In the genomic region with DNA sequence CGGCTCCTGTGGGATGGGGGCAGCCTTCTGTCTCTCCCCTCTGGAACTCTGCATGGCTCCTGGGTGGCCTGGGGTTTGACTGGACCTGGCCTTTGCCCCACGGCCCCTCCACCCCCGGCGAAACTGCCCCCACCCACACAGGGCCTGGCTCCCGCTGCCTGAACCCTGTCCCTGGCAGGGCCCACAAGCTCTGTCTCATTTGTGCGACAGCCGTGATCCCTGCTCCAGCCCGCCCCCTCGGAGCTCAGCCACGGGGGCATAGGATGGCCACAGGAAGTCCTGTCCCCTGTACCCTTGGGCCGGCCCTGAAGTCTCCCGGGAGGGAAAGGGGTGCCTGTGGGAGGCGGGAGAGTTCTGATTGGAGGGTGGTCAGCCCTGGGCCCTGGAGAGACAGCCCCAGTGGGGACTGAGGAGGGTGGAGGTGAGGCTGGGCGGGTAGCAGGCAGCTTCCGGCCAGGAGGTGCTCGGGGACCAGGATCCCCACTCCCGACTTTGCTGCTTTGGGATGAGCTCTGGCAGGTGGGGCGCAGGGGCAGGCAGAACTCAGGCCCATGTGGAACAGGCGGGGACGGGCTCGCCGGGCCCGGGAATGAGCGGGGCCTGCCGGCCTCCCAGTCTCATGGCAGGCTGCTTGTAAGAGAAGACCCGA, we compare ENCODE assay signal across 1 cellular context.
TF ChIP-seq lines count a peak whose summit lies in the region.

No MANE protein-coding gene starts in this region.

TF ChIP-seq in HepG2, 621 proteins besides CTCF, POLR2A, EP300 and RAD21 (continued from another document and continues in another):
- TF ChIP-seq, protein P1, sequence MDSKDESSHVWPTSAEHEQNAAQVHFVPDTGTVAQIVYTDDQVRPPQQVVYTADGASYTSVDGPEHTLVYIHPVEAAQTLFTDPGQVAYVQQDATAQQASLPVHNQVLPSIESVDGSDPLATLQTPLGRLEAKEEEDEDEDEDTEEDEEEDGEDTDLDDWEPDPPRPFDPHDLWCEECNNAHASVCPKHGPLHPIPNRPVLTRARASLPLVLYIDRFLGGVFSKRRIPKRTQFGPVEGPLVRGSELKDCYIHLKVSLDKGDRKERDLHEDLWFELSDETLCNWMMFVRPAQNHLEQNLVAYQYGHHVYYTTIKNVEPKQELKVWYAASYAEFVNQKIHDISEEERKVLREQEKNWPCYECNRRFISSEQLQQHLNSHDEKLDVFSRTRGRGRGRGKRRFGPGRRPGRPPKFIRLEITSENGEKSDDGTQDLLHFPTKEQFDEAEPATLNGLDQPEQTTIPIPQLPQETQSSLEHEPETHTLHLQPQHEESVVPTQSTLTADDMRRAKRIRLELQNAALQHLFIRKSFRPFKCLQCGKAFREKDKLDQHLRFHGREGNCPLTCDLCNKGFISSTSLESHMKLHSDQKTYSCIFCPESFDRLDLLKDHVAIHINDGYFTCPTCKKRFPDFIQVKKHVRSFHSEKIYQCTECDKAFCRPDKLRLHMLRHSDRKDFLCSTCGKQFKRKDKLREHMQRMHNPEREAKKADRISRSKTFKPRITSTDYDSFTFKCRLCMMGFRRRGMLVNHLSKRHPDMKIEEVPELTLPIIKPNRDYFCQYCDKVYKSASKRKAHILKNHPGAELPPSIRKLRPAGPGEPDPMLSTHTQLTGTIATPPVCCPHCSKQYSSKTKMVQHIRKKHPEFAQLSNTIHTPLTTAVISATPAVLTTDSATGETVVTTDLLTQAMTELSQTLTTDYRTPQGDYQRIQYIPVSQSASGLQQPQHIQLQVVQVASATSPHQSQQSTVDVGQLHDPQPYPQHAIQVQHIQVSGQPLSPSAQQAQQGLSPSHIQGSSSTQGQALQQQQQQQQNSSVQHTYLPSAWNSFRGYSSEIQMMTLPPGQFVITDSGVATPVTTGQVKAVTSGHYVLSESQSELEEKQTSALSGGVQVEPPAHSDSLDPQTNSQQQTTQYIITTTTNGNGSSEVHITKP (CRISPR knock-in tag; IDR thresholded peaks at IDR 0.05; ENCODE audit: low read depth), result peak; percentile 68; the same call in 1 of the 2 replicates
- TF ChIP-seq SRY (CRISPR knock-in tag; IDR thresholded peaks at IDR 0.05) (no peak), FOXC1 (CRISPR knock-in tag; IDR thresholded peaks at IDR 0.05; ENCODE audit: borderline replicate concordance) (0 out of 2 replicates have a peak, but pooled peaks have one; percentile 23), HNF4G (IDR thresholded peaks at IDR 0.05; ENCODE audit: borderline replicate concordance, low read depth, low read length) (peak; percentile 54; the same call in 1 of the 2 replicates), HNF4G (CRISPR knock-in tag; IDR thresholded peaks at IDR 0.05; ENCODE audit: borderline replicate concordance, low read depth) (peak; percentile 75), HOXA5 (CRISPR knock-in tag; IDR thresholded peaks at IDR 0.05) (peak; percentile 64; the same call in 1 of the 2 replicates), ZNF333 (CRISPR knock-in tag; IDR thresholded peaks at IDR 0.05; ENCODE audit: borderline replicate concordance) (no peak), ZMYM2 (CRISPR knock-in tag; IDR thresholded peaks at IDR 0.05) (peak; percentile 69), YY1 (IDR thresholded peaks at IDR 0.05; ENCODE audit: insufficient read depth, insufficient replicate concordance, low read depth, low read length) (peak; percentile 39), CBX5 (CRISPR knock-in tag; IDR thresholded peaks at IDR 0.05; ENCODE audit: borderline replicate concordance) (0 out of 2 replicates have a peak, but pooled peaks have one; percentile 12), CCAR2 (optimal IDR thresholded peaks at IDR 0.05; ENCODE audit: low read depth, low read length) (no peak), GFI1 (CRISPR knock-in tag; IDR thresholded peaks at IDR 0.05; ENCODE audit: borderline replicate concordance) (no peak), TCF12 (IDR thresholded peaks at IDR 0.05) (no peak), TCF12 (CRISPR knock-in tag; IDR thresholded peaks at IDR 0.05) (0 out of 2 replicates have a peak, but pooled peaks have one; percentile 54), TAF1 (CRISPR knock-in tag; IDR thresholded peaks at IDR 0.05) (peak; percentile 65; the same call in 1 of the 2 replicates), RBFOX2 (IDR thresholded peaks at IDR 0.05; ENCODE audit: low read depth, low read length) (peak; percentile 81), ZNF558 (CRISPR knock-in tag; IDR thresholded peaks at IDR 0.05; ENCODE audit: borderline replicate concordance) (no peak), BRD4 (CRISPR knock-in tag; IDR thresholded peaks at IDR 0.05) (peak; percentile 23; the same call in 1 of the 2 replicates), MEIS1 (CRISPR knock-in tag; IDR thresholded peaks at IDR 0.05; ENCODE audit: borderline replicate concordance) (0 out of 2 replicates have a peak, but pooled peaks have one; percentile 27), SP2 (CRISPR knock-in tag; IDR thresholded peaks at IDR 0.05) (peak; percentile 55; the same call in 1 of the 2 replicates)
- TF ChIP-seq, protein P2, sequence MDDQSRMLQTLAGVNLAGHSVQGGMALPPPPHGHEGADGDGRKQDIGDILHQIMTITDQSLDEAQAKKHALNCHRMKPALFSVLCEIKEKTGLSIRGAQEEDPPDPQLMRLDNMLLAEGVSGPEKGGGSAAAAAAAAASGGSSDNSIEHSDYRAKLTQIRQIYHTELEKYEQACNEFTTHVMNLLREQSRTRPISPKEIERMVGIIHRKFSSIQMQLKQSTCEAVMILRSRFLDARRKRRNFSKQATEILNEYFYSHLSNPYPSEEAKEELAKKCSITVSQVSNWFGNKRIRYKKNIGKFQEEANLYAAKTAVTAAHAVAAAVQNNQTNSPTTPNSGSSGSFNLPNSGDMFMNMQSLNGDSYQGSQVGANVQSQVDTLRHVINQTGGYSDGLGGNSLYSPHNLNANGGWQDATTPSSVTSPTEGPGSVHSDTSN (CRISPR knock-in tag; IDR thresholded peaks at IDR 0.05; ENCODE audit: borderline replicate concordance), result no peak
- TF ChIP-seq, protein P3, sequence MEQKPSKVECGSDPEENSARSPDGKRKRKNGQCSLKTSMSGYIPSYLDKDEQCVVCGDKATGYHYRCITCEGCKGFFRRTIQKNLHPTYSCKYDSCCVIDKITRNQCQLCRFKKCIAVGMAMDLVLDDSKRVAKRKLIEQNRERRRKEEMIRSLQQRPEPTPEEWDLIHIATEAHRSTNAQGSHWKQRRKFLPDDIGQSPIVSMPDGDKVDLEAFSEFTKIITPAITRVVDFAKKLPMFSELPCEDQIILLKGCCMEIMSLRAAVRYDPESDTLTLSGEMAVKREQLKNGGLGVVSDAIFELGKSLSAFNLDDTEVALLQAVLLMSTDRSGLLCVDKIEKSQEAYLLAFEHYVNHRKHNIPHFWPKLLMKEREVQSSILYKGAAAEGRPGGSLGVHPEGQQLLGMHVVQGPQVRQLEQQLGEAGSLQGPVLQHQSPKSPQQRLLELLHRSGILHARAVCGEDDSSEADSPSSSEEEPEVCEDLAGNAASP (CRISPR knock-in tag; IDR thresholded peaks at IDR 0.05; ENCODE audit: borderline replicate concordance), result no peak; the same call in 1 of the 2 replicates
- TF ChIP-seq, protein P4, sequence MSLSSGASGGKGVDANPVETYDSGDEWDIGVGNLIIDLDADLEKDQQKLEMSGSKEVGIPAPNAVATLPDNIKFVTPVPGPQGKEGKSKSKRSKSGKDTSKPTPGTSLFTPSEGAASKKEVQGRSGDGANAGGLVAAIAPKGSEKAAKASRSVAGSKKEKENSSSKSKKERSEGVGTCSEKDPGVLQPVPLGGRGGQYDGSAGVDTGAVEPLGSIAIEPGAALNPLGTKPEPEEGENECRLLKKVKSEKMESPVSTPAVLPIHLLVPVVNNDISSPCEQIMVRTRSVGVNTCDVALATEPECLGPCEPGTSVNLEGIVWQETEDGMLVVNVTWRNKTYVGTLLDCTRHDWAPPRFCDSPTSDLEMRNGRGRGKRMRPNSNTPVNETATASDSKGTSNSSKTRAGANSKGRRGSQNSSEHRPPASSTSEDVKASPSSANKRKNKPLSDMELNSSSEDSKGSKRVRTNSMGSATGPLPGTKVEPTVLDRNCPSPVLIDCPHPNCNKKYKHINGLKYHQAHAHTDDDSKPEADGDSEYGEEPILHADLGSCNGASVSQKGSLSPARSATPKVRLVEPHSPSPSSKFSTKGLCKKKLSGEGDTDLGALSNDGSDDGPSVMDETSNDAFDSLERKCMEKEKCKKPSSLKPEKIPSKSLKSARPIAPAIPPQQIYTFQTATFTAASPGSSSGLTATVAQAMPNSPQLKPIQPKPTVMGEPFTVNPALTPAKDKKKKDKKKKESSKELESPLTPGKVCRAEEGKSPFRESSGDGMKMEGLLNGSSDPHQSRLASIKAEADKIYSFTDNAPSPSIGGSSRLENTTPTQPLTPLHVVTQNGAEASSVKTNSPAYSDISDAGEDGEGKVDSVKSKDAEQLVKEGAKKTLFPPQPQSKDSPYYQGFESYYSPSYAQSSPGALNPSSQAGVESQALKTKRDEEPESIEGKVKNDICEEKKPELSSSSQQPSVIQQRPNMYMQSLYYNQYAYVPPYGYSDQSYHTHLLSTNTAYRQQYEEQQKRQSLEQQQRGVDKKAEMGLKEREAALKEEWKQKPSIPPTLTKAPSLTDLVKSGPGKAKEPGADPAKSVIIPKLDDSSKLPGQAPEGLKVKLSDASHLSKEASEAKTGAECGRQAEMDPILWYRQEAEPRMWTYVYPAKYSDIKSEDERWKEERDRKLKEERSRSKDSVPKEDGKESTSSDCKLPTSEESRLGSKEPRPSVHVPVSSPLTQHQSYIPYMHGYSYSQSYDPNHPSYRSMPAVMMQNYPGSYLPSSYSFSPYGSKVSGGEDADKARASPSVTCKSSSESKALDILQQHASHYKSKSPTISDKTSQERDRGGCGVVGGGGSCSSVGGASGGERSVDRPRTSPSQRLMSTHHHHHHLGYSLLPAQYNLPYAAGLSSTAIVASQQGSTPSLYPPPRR (CRISPR knock-in tag; IDR thresholded peaks at IDR 0.05; ENCODE audit: borderline replicate concordance), result peak; percentile 50; the same call in 1 of the 2 replicates
- TF ChIP-seq, protein P5, sequence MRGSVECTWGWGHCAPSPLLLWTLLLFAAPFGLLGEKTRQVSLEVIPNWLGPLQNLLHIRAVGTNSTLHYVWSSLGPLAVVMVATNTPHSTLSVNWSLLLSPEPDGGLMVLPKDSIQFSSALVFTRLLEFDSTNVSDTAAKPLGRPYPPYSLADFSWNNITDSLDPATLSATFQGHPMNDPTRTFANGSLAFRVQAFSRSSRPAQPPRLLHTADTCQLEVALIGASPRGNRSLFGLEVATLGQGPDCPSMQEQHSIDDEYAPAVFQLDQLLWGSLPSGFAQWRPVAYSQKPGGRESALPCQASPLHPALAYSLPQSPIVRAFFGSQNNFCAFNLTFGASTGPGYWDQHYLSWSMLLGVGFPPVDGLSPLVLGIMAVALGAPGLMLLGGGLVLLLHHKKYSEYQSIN (CRISPR knock-in tag; IDR thresholded peaks at IDR 0.05; ENCODE audit: borderline replicate concordance), result no peak
- TF ChIP-seq, protein P6, sequence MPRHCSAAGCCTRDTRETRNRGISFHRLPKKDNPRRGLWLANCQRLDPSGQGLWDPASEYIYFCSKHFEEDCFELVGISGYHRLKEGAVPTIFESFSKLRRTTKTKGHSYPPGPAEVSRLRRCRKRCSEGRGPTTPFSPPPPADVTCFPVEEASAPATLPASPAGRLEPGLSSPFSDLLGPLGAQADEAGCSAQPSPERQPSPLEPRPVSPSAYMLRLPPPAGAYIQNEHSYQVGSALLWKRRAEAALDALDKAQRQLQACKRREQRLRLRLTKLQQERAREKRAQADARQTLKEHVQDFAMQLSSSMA (CRISPR knock-in tag; IDR thresholded peaks at IDR 0.05), result 0 out of 2 replicates have a peak, but pooled peaks have one; percentile 80
- TF ChIP-seq, protein P7, sequence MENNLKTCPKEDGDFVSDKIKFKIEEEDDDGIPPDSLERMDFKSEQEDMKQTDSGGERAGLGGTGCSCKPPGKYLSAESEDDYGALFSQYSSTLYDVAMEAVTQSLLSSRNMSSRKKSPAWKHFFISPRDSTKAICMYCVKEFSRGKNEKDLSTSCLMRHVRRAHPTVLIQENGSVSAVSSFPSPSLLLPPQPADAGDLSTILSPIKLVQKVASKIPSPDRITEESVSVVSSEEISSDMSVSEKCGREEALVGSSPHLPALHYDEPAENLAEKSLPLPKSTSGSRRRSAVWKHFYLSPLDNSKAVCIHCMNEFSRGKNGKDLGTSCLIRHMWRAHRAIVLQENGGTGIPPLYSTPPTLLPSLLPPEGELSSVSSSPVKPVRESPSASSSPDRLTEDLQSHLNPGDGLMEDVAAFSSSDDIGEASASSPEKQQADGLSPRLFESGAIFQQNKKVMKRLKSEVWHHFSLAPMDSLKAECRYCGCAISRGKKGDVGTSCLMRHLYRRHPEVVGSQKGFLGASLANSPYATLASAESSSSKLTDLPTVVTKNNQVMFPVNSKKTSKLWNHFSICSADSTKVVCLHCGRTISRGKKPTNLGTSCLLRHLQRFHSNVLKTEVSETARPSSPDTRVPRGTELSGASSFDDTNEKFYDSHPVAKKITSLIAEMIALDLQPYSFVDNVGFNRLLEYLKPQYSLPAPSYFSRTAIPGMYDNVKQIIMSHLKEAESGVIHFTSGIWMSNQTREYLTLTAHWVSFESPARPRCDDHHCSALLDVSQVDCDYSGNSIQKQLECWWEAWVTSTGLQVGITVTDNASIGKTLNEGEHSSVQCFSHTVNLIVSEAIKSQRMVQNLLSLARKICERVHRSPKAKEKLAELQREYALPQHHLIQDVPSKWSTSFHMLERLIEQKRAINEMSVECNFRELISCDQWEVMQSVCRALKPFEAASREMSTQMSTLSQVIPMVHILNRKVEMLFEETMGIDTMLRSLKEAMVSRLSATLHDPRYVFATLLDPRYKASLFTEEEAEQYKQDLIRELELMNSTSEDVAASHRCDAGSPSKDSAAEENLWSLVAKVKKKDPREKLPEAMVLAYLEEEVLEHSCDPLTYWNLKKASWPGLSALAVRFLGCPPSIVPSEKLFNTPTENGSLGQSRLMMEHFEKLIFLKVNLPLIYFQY (CRISPR knock-in tag; IDR thresholded peaks at IDR 0.05; ENCODE audit: borderline replicate concordance), result peak; percentile 27; the same call in 1 of the 2 replicates
- TF ChIP-seq, protein P8, sequence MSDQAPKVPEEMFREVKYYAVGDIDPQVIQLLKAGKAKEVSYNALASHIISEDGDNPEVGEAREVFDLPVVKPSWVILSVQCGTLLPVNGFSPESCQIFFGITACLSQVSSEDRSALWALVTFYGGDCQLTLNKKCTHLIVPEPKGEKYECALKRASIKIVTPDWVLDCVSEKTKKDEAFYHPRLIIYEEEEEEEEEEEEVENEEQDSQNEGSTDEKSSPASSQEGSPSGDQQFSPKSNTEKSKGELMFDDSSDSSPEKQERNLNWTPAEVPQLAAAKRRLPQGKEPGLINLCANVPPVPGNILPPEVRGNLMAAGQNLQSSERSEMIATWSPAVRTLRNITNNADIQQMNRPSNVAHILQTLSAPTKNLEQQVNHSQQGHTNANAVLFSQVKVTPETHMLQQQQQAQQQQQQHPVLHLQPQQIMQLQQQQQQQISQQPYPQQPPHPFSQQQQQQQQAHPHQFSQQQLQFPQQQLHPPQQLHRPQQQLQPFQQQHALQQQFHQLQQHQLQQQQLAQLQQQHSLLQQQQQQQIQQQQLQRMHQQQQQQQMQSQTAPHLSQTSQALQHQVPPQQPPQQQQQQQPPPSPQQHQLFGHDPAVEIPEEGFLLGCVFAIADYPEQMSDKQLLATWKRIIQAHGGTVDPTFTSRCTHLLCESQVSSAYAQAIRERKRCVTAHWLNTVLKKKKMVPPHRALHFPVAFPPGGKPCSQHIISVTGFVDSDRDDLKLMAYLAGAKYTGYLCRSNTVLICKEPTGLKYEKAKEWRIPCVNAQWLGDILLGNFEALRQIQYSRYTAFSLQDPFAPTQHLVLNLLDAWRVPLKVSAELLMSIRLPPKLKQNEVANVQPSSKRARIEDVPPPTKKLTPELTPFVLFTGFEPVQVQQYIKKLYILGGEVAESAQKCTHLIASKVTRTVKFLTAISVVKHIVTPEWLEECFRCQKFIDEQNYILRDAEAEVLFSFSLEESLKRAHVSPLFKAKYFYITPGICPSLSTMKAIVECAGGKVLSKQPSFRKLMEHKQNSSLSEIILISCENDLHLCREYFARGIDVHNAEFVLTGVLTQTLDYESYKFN (CRISPR knock-in tag; conservative IDR thresholded peaks at IDR 0.05), result peak; percentile 86
- TF ChIP-seq, protein P9, sequence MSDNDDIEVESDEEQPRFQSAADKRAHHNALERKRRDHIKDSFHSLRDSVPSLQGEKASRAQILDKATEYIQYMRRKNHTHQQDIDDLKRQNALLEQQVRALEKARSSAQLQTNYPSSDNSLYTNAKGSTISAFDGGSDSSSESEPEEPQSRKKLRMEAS (IDR thresholded peaks at IDR 0.05), result peak; percentile 41; the same call in 1 of the 2 replicates
